ENCODE assay signal across 18 cellular contexts in genomic region chr14:72716471-72716870, GRCh38.
DNase-seq lines count a peak whose midpoint lies in the region; ATAC-seq and TF ChIP-seq lines count a peak whose summit lies in the region.
"Had no signal": no experiment of that assay in that cellular context is flagged by ENCODE, and none has a peak within 500 bp of the region (broad histone marks: within the 10 kb centered on the region; RNA-seq: fewer than 3 reads in every experiment).

No MANE protein-coding gene starts in this region.

- peak overlapping the region in 8 of 11 experiments; percentile 85 to 96 (median 90); a peak in 17 of 22 replicates for H3K4me2 ChIP-seq in BLaER1 treated with 17β-estradiol and CSF1 and Interleukin-3, amounts not matched to agents 10 nM and 100 nM

- peak overlapping the region in 1 of 3 experiments; percentile 18 for H3K4me3 Mint-ChIP-seq in nephron
- H3K4me3 Mint-ChIP-seq: T-helper 2 cell treated with Interferon-gamma antibody and Interleukin-4, amounts not matched to agents 5 μg/mL and 100 μg/mL, for 36 hours had no signal

- ATAC-seq in GM21390 (IDR thresholded peaks at IDR 0.05; ENCODE audit: unreplicated experiment), result no peak
- ATAC-seq: esophagus mucosa had no signal

- no peaks in the 10 kb centered on the region for H3K27me3 Mint-ChIP-seq in nephron (ENCODE audit: low read depth)

- no peaks in the 10 kb centered on the region for H3K9me3 Mint-ChIP-seq in nephron
- H3K9me3 Mint-ChIP-seq: T-helper 2 cell treated with Interferon-gamma antibody and Interleukin-4, amounts not matched to agents 5 μg/mL and 100 μg/mL, for 36 hours had no signal

- peaks cover 27 to 58% (median 54%) of the 10 kb centered on the region in 10 experiments for H3K4me1 ChIP-seq in BLaER1 treated with 17β-estradiol and CSF1 and Interleukin-3, amounts not matched to agents 10 nM and 100 nM

- no peak for TF ChIP-seq CTCF in nephron (IDR thresholded peaks at IDR 0.05; ENCODE audit: unreplicated experiment in 3 of 3)

- H3K4me3 ChIP-seq in BLaER1 treated with 17β-estradiol and CSF1 and Interleukin-3, amounts not matched to agents 10 nM and 100 nM, result no peak overlapping the region
- H3K4me3 ChIP-seq in H7 (ENCODE audit: insufficient read depth, low read depth, low read length), result no peak overlapping the region
- H3K4me3 ChIP-seq: GM23248, thoracic aorta had no signal

- peaks cover 9% of the 10 kb centered on the region for H3K36me3 Mint-ChIP-seq in nephron (ENCODE audit: low read depth)

- peak; percentile 13 for DNase-seq in ELR (ENCODE audit: low read depth)
- peak; percentile 36 for DNase-seq in dermis blood vessel endothelial cell
- DNase-seq in H7, result no peak
- no peak for DNase-seq in NCI-H1436 (lab: John Stamatoyannopoulos, UW)
- DNase-seq: activated CD4-positive, alpha-beta T cell treated with anti-CD3 and anti-CD28 coated beads for 1 hour; activated gamma-delta T cell; DND-41; GM23248; midbrain; SHP77 treated with DMSO at 0.1 percent for 48 hours; stimulated activated CD4-positive, alpha-beta T cell treated with anti-CD3 and anti-CD28 coated beads, Interleukin-4, amount 100 ng/mL, for 1 hour; stimulated activated CD8-positive, alpha-beta memory T cell treated with anti-CD3 and anti-CD28 coated beads, Interleukin-4, amount 100 ng/mL, for 48 hours had no signal

- no peaks in the 10 kb centered on the region for H3K27me3 ChIP-seq in BLaER1 treated with 17β-estradiol and CSF1 and Interleukin-3, amounts not matched to agents 10 nM and 100 nM
- no peaks in the 10 kb centered on the region for H3K27me3 ChIP-seq in H7 (ENCODE audit: control insufficient read depth, insufficient read depth, low read length)

- H3K9me3 ChIP-seq in BLaER1 treated with 17β-estradiol and CSF1 and Interleukin-3, amounts not matched to agents 10 nM and 100 nM (replicated peaks in 1 of 11), result no peaks in the 10 kb centered on the region
- H3K9me3 ChIP-seq: thoracic aorta had no signal

- H3K36me3 ChIP-seq in BLaER1 treated with 17β-estradiol and CSF1 and Interleukin-3, amounts not matched to agents 10 nM and 100 nM, result no peaks in the 10 kb centered on the region
- no peaks in the 10 kb centered on the region for H3K36me3 ChIP-seq in H7 (replicated peaks; ENCODE audit: control insufficient read depth, insufficient read depth, low read length)
- H3K36me3 ChIP-seq: thoracic aorta had no signal

- H3K27ac ChIP-seq in BLaER1 treated with 17β-estradiol and CSF1 and Interleukin-3, amounts not matched to agents 10 nM and 100 nM, result peak overlapping the region in 2 of 11 experiments; percentile 27 to 49; a peak in 1 of 22 replicates
- H3K27ac ChIP-seq: GM23248 had no signal

- peaks cover 33% of the 10 kb centered on the region for H3K4me1 Mint-ChIP-seq in nephron

- H3K9ac ChIP-seq in BLaER1 treated with 17β-estradiol and CSF1 and Interleukin-3, amounts not matched to agents 10 nM and 100 nM, result no peak overlapping the region
- H3K9ac ChIP-seq: GM23248 had no signal

- H3K27ac Mint-ChIP-seq in nephron, result peak overlapping the region; percentile 30 to 90 (median 58)
- H3K27ac Mint-ChIP-seq: T-helper 2 cell treated with Interferon-gamma antibody and Interleukin-4, amounts not matched to agents 5 μg/mL and 100 μg/mL, for 36 hours had no signal

- H4K20me1 ChIP-seq in BLaER1 treated with 17β-estradiol and CSF1 and Interleukin-3, amounts not matched to agents 10 nM and 100 nM, result no peaks in the 10 kb centered on the region

Comparison
In these comparisons a context has a peak if more than half of its experiments do, and no peak if none do; other contexts are left out.
1. DNase-seq: peak in ELR (single experiment) and dermis blood vessel endothelial cell (single experiment); none in H7 (single experiment) and NCI-H1436 (single experiment).